ENCODE assay signal across 9 cellular contexts in genomic region chr2:69789129-69789528, GRCh38. TPM values are rescaled to one million over a fixed set of nuclear protein-coding genes. Genes with fewer than 3 reads are reported as not detected.
DNase-seq lines count a peak whose midpoint lies in the region; ATAC-seq and TF ChIP-seq lines count a peak whose summit lies in the region.
"Had no signal": no experiment of that assay in that cellular context is flagged by ENCODE, and none has a peak within 500 bp of the region (broad histone marks: within the 10 kb centered on the region; RNA-seq: fewer than 3 reads in every experiment).

No MANE protein-coding gene starts in this region.

- H3K9me3 ChIP-seq in breast epithelium (no peaks in the 10 kb centered on the region), OCI-LY3 (ENCODE audit: insufficient read depth, low read length) (no peaks in the 10 kb centered on the region), uterus (no peaks in the 10 kb centered on the region)

- no peaks in the 10 kb centered on the region for H3K79me2 ChIP-seq in OCI-LY3 (ENCODE audit: low read length)

- H3K27ac Mint-ChIP-seq in MCF 10A (ENCODE audit: low read depth, unreplicated experiment) = no peak overlapping the region
- no peak overlapping the region for H3K27ac Mint-ChIP-seq in activated T-cell treated with anti-CD3 and anti-CD28 coated beads, Interleukin-2, amount 50 U/mL, for 72 hours

- CTCF ChIA-PET in MCF 10A (lab: Yijun Ruan, JAX) = interaction anchor here (1.2 to 1.3 kb wide), 2 partner anchors 64 to 65 kb away, joined by 4 to 6 read pairs; no protein-coding TSS in a partner anchor

- H3K27ac ChIP-seq in breast epithelium (peak overlapping the region; percentile 64 to 68), OCI-LY3 (ENCODE audit: low read length) (no peak overlapping the region), uterus (peak overlapping the region; percentile 82 to 95)

- ATAC-seq in activated T-cell treated with anti-CD3 and anti-CD28 coated beads, Interleukin-2, amount 50 U/mL, for 72 hours (replicated peaks in 1 of 2) = no peak
- ATAC-seq: CD8-positive, alpha-beta T cell had no signal

- H3K36me3 Mint-ChIP-seq in MCF 10A (ENCODE audit: insufficient read depth, unreplicated experiment) = peaks cover 45% of the 10 kb centered on the region
- H3K36me3 Mint-ChIP-seq in activated T-cell treated with anti-CD3 and anti-CD28 coated beads, Interleukin-2, amount 50 U/mL, for 72 hours (ENCODE audit: insufficient read depth in 2 of 2) = no peaks in the 10 kb centered on the region
- H3K36me3 Mint-ChIP-seq: CD8-positive, alpha-beta T cell had no signal

- H3K4me1 ChIP-seq in breast epithelium (no peaks in the 10 kb centered on the region), OCI-LY3 (ENCODE audit: low read length) (peaks cover 24% of the 10 kb centered on the region), uterus (no peaks in the 10 kb centered on the region)

- H3K36me3 ChIP-seq in breast epithelium = no peaks in the 10 kb centered on the region
- H3K36me3 ChIP-seq in OCI-LY3 (replicated peaks; ENCODE audit: low read depth, low read length) = no peaks in the 10 kb centered on the region
- no peaks in the 10 kb centered on the region for H3K36me3 ChIP-seq in uterus

- H3K4me3 ChIP-seq in breast epithelium = no peak overlapping the region
- peak overlapping the region; percentile 63; the same call in 1 of the 2 replicates for H3K4me3 ChIP-seq in OCI-LY3 (ENCODE audit: low read length)
- H3K4me3 ChIP-seq in uterus = no peak overlapping the region

- no peaks in the 10 kb centered on the region for H3K4me1 Mint-ChIP-seq in MCF 10A (ENCODE audit: insufficient read depth, unreplicated experiment)
- H3K4me1 Mint-ChIP-seq in activated T-cell treated with anti-CD3 and anti-CD28 coated beads, Interleukin-2, amount 50 U/mL, for 72 hours (ENCODE audit: low read depth) = peaks cover 9% of the 10 kb centered on the region

- peak overlapping the region; percentile 50; the same call in 1 of the 2 replicates for H3K9ac ChIP-seq in OCI-LY3 (ENCODE audit: low read length)

- peak overlapping the region; percentile 80 for H3K4me2 ChIP-seq in OCI-LY3 (ENCODE audit: low read length)

- no peaks in the 10 kb centered on the region for H3K27me3 Mint-ChIP-seq in MCF 10A (ENCODE audit: insufficient read depth, unreplicated experiment)
- H3K27me3 Mint-ChIP-seq in activated T-cell treated with anti-CD3 and anti-CD28 coated beads, Interleukin-2, amount 50 U/mL, for 72 hours (ENCODE audit: low read depth) = no peaks in the 10 kb centered on the region

- no peaks in the 10 kb centered on the region for H3K27me3 ChIP-seq in breast epithelium
- H3K27me3 ChIP-seq in OCI-LY3 (ENCODE audit: low read depth, low read length) = no peaks in the 10 kb centered on the region
- H3K27me3 ChIP-seq in uterus = no peaks in the 10 kb centered on the region

- TF ChIP-seq POLR2A in breast epithelium (IDR thresholded peaks at IDR 0.05) = no peak
- TF ChIP-seq POLR2A in uterus (IDR thresholded peaks at IDR 0.05) = no peak

- intact Hi-C loops in breast epithelium (cut with DNase I; ENCODE audit: low total_unique reads) (no loop called here), MCF 10A (cut with micrococcal nuclease) (no loop called here), uterus (cut with DNase I; ENCODE audit: low total_unique reads) (no loop called here)

- H3K4me3 Mint-ChIP-seq in MCF 10A (ENCODE audit: unreplicated experiment) = no peak overlapping the region
- H3K4me3 Mint-ChIP-seq in activated T-cell treated with anti-CD3 and anti-CD28 coated beads, Interleukin-2, amount 50 U/mL, for 72 hours = no peak overlapping the region

- BruUV-seq in MCF 10A (replicated peaks; lab: Mats Ljungman, UMichigan) = no TSS peak

- no peak for DNase-seq in breast epithelium (ENCODE audit: low spot score in 2 of 2)
- DNase-seq in MCF 10A (ENCODE audit: unreplicated experiment) = no peak
- DNase-seq in iPS-NIHi11 (ENCODE audit: low spot score) = peak; percentile 28
- DNase-seq in uterus = peak; percentile 34 to 36
- no peak for DNase-seq in NCI-H1930 (lab: John Stamatoyannopoulos, UW)
- no peak for DNase-seq in activated T-cell treated with anti-CD3 and anti-CD28 coated beads, Interleukin-2, amount 50 U/mL, for 48 hours
- no peak for DNase-seq in activated T-cell treated with anti-CD3 and anti-CD28 coated beads, Interleukin-2, amount 50 U/mL, for 72 hours
- DNase-seq: CD8-positive, alpha-beta T cell had no signal

- no peaks in the 10 kb centered on the region for H4K20me1 ChIP-seq in OCI-LY3 (ENCODE audit: insufficient read depth, low read length)

- TF ChIP-seq CTCF in breast epithelium (IDR thresholded peaks at IDR 0.05) (no peak), MCF 10A (IDR thresholded peaks at IDR 0.05; ENCODE audit: unreplicated experiment) (no peak), OCI-LY3 (IDR thresholded peaks at IDR 0.05; ENCODE audit: low read depth, low read length) (no peak), uterus (IDR thresholded peaks at IDR 0.05) (no peak)

- POLR2A ChIA-PET in MCF 10A (lab: Yijun Ruan, JAX) = interaction anchor here (0.7 kb wide), 1 partner anchor 34 kb away, joined by 3 read pairs; no protein-coding TSS in a partner anchor

- H3K9me3 Mint-ChIP-seq in MCF 10A (ENCODE audit: unreplicated experiment) = no peaks in the 10 kb centered on the region
- H3K9me3 Mint-ChIP-seq in activated T-cell treated with anti-CD3 and anti-CD28 coated beads, Interleukin-2, amount 50 U/mL, for 72 hours = no peaks in the 10 kb centered on the region
- H3K9me3 Mint-ChIP-seq: CD8-positive, alpha-beta T cell had no signal

- H2AFZ ChIP-seq in OCI-LY3 (ENCODE audit: low read depth, low read length) = no peak overlapping the region

RNA-seq across cellular contexts. Expression of gene GMCL1, which starts 40.3 kb away (rescaled TPM):
- 10 to 100 TPM; 14.2 to 24.4 (median 18.4) TPM for total RNA-seq in breast epithelium
- total RNA-seq in MCF 10A (2022) = 13.2 and 13.6 TPM in 2 replicates
- total RNA-seq in uterus = 10 to 100 TPM in 3 of 4 donors, 1 to 10 TPM in 1; 5.6 to 23.3 (median 16.1) TPM
- 10 to 100 TPM; 23.7 to 25.4 TPM for total RNA-seq in activated T-cell treated with anti-CD3 and anti-CD28 coated beads, Interleukin-2, amount 50 U/mL, for 72 hours

RNA-seq across cellular contexts. Expression of gene ANXA4, which starts 47.2 kb away (rescaled TPM):
- total RNA-seq in breast epithelium = 10 to 100 TPM; 61.6 to 77.1 (median 65.6) TPM
- 79.8 and 82.9 TPM in 2 replicates for total RNA-seq in MCF 10A (2022)
- 10 to 100 TPM; 17.4 to 78.5 (median 32.4) TPM for total RNA-seq in uterus
- total RNA-seq in activated T-cell treated with anti-CD3 and anti-CD28 coated beads, Interleukin-2, amount 50 U/mL, for 72 hours = 10 to 100 TPM; 25.3 to 30.2 TPM

Comparison
In these comparisons a context has a peak if more than half of its experiments do, and no peak if none do; other contexts are left out.
1. DNase-seq: peak in iPS-NIHi11 (single experiment) and uterus (2 of 2); none in breast epithelium (0 of 2), MCF 10A (single experiment), NCI-H1930 (0 of 2), activated T-cell treated with anti-CD3 and anti-CD28 coated beads, Interleukin-2, amount 50 U/mL, for 48 hours (0 of 2) and activated T-cell treated with anti-CD3 and anti-CD28 coated beads, Interleukin-2, amount 50 U/mL, for 72 hours (0 of 2).